Comparison of ENCODE assay signal across 22 cellular contexts in genomic region chr10:35268323-35268722, GRCh38.
"Had no signal": no experiment of that assay in that cellular context is flagged by ENCODE, and none has a peak within 500 bp of the region (broad histone marks: within the 10 kb centered on the region; RNA-seq: fewer than 3 reads in every experiment).

No MANE protein-coding gene starts in this region.

- H2AFZ ChIP-seq: parathyroid adenoma had no signal

- H3K9me3 Mint-ChIP-seq: activated CD4-positive, alpha-beta memory T cell treated with anti-CD3 and anti-CD28 coated beads, Interleukin-2, amount 10 ng/mL, durations not matched to agents 7 days and 5 days; activated T-helper 17 cell treated with anti-CD3 and anti-CD28 coated beads, Interleukin-2, amount 50 U/mL, for 72 hours had no signal

- H3K4me3 ChIP-seq: ascending aorta, gastrocnemius medialis, left ventricle myocardium inferior, mucosa of descending colon, sigmoid colon, thoracic aorta had no signal

- FAIRE-seq: TTC549, urothelium cell line had no signal

- H3K27ac ChIP-seq: ascending aorta, gastrocnemius medialis, left ventricle myocardium inferior, parathyroid adenoma, sigmoid colon, thoracic aorta had no signal

- H3K79me2 ChIP-seq: parathyroid adenoma had no signal

- H3K4me3 Mint-ChIP-seq: activated CD4-positive, alpha-beta memory T cell treated with anti-CD3 and anti-CD28 coated beads, Interleukin-2, amount 10 ng/mL, durations not matched to agents 7 days and 5 days; activated T-helper 17 cell treated with anti-CD3 and anti-CD28 coated beads, Interleukin-2, amount 50 U/mL, for 72 hours; naive B cell; stimulated activated effector memory CD8-positive, alpha-beta T cell treated with anti-CD3 and anti-CD28 coated beads, Interleukin-12 subunit alpha, Interleukin-12 subunit beta, amount 100 ng/mL, for 72 hours had no signal

- H3K36me3 ChIP-seq: ascending aorta, gastrocnemius medialis, left ventricle myocardium inferior, sigmoid colon, thoracic aorta had no signal

- H3K27ac Mint-ChIP-seq: activated CD4-positive, alpha-beta memory T cell treated with anti-CD3 and anti-CD28 coated beads, Interleukin-2, amount 10 ng/mL, durations not matched to agents 7 days and 5 days; activated T-helper 17 cell treated with anti-CD3 and anti-CD28 coated beads, Interleukin-2, amount 50 U/mL, for 72 hours; stimulated activated effector memory CD8-positive, alpha-beta T cell treated with anti-CD3 and anti-CD28 coated beads, Interleukin-12 subunit alpha, Interleukin-12 subunit beta, amount 100 ng/mL, for 72 hours had no signal

- ATAC-seq: activated T-helper 17 cell treated with anti-CD3 and anti-CD28 coated beads, Interleukin-2, amount 50 U/mL, for 72 hours; esophagus mucosa; gastrocnemius medialis; mucosa of descending colon; stimulated activated effector memory CD8-positive, alpha-beta T cell treated with anti-CD3 and anti-CD28 coated beads, Interleukin-12 subunit alpha, Interleukin-12 subunit beta, amount 100 ng/mL, for 72 hours had no signal

- H3K36me3 Mint-ChIP-seq: stimulated activated effector memory CD8-positive, alpha-beta T cell treated with anti-CD3 and anti-CD28 coated beads, Interleukin-12 subunit alpha, Interleukin-12 subunit beta, amount 100 ng/mL, for 72 hours had no signal

- H3K4me1 ChIP-seq: ascending aorta, gastrocnemius medialis, left ventricle myocardium inferior, parathyroid adenoma, sigmoid colon had no signal

- H3K27me3 Mint-ChIP-seq: activated T-helper 17 cell treated with anti-CD3 and anti-CD28 coated beads, Interleukin-2, amount 50 U/mL, for 72 hours had no signal

- H3K27me3 ChIP-seq: ascending aorta, gastrocnemius medialis, sigmoid colon had no signal

- H3K9me3 ChIP-seq: ascending aorta, gastrocnemius medialis, left ventricle myocardium inferior, mucosa of descending colon, sigmoid colon, thoracic aorta had no signal

- H3K9ac ChIP-seq: parathyroid adenoma had no signal

- DNase-seq: activated CD4-positive, alpha-beta memory T cell treated with anti-CD3 and anti-CD28 coated beads, Interleukin-2, amount 10 ng/mL, durations not matched to agents 7 days and 5 days; activated CD4-positive, alpha-beta T cell treated with anti-CD3 and anti-CD28 coated beads for 48 hours; activated CD4-positive, CD25-positive, alpha-beta regulatory T cell; activated naive CD4-positive, alpha-beta T cell treated with Interleukin-2 at 50 U/mL for 16 hours; activated T-cell treated with anti-CD3 and anti-CD28 coated beads, Interleukin-2, amount 50 U/mL, for 1 hour; cerebellar nuclear complex; cortex of kidney; effector CD8-positive, alpha-beta T cell; naive B cell; sigmoid colon; stimulated activated CD4-positive, alpha-beta T cell treated with anti-CD3 and anti-CD28 coated beads, Interleukin-4, amount 100 ng/mL, for 24 hours had no signal
